Comparison of ENCODE assay signal across 18 cellular contexts in genomic region chr1:17409391-17409811, GRCh38. TPM values are rescaled to one million over a fixed set of nuclear protein-coding genes. Genes with fewer than 3 reads are reported as not detected.
A peak's percentile ranks its signal among the peaks of the same experiment; 100 is the strongest.
DNase-seq lines count a peak whose midpoint lies in the region; ATAC-seq and TF ChIP-seq lines count a peak whose summit lies in the region.
"Had no signal": no experiment of that assay in that cellular context is flagged by ENCODE, and none has a peak within 500 bp of the region (broad histone marks: within the 10 kb centered on the region; RNA-seq: fewer than 3 reads in every experiment).

No MANE protein-coding gene starts in this region.

- H3K36me3 ChIP-seq in NT2/D1 (ENCODE audit: insufficient read depth, insufficient read length, low read length) (peaks cover 81% of the 10 kb centered on the region), osteoblast (ENCODE audit: insufficient read depth, low read length) (peaks cover 62% of the 10 kb centered on the region)

- peaks cover 24% of the 10 kb centered on the region for H4K20me1 ChIP-seq in osteoblast (ENCODE audit: insufficient read depth, low read length)

- H2AFZ ChIP-seq in osteoblast (ENCODE audit: low read length) = no peak overlapping the region

- H3K4me3 ChIP-seq in NT2/D1 (ENCODE audit: insufficient read length, low read depth) = no peak overlapping the region
- no peak overlapping the region for H3K4me3 ChIP-seq in osteoblast (ENCODE audit: insufficient read depth, low read length)
- H3K4me3 ChIP-seq: A549, SJCRH30 had no signal

- peak overlapping the region; percentile 17 for H3K9ac ChIP-seq in NT2/D1 (ENCODE audit: insufficient read length, low read depth)

- no peak overlapping the region for H3K27ac ChIP-seq in osteoblast (ENCODE audit: low read depth, low read length)
- H3K27ac ChIP-seq: A549, SJCRH30 had no signal

- H3K27me3 ChIP-seq in NT2/D1 (ENCODE audit: insufficient read depth, insufficient read length) (no peaks in the 10 kb centered on the region), osteoblast (ENCODE audit: insufficient read depth, low read length) (no peaks in the 10 kb centered on the region)
- H3K27me3 ChIP-seq: SJCRH30 had no signal

- H3K9me3 Mint-ChIP-seq in activated naive CD4-positive, alpha-beta T cell treated with anti-CD3 and anti-CD28 coated beads, Interleukin-2, amount 50 U/mL, for 72 hours = no peaks in the 10 kb centered on the region

- H3K4me1 ChIP-seq in NT2/D1 (ENCODE audit: insufficient read depth, insufficient read length) (peaks cover 16% of the 10 kb centered on the region), osteoblast (ENCODE audit: insufficient read depth, low read length) (no peaks in the 10 kb centered on the region)
- H3K4me1 ChIP-seq: A549, SJCRH30 had no signal

- TF ChIP-seq CTCF in osteoblast (IDR thresholded peaks at IDR 0.05; ENCODE audit: extremely low read depth, low read depth, low read length) = no peak

- H3K9me3 ChIP-seq in NT2/D1 (ENCODE audit: insufficient read depth, low read length) = no peaks in the 10 kb centered on the region
- no peaks in the 10 kb centered on the region for H3K9me3 ChIP-seq in osteoblast (ENCODE audit: low read depth, low read length)
- H3K9me3 ChIP-seq: A549, SJCRH30 had no signal

- peaks cover 21 to 28% of the 10 kb centered on the region in 2 donors for H3K36me3 Mint-ChIP-seq in activated naive CD4-positive, alpha-beta T cell treated with anti-CD3 and anti-CD28 coated beads, Interleukin-2, amount 50 U/mL, for 72 hours

- ATAC-seq in activated naive CD4-positive, alpha-beta T cell treated with anti-CD3 and anti-CD28 coated beads, Interleukin-2, amount 50 U/mL, for 72 hours = no peak
- ATAC-seq in GM19324 (IDR thresholded peaks at IDR 0.05; ENCODE audit: low FRiP score, unreplicated experiment) (no peak), HG02981 (IDR thresholded peaks at IDR 0.05; ENCODE audit: unreplicated experiment) (no peak)
- ATAC-seq: A549 had no signal

- DNase-seq in activated naive CD4-positive, alpha-beta T cell treated with anti-CD3 and anti-CD28 coated beads, Interleukin-2, amount 50 U/mL, for 72 hours (ENCODE audit: low spot score in 2 of 2) = no peak
- DNase-seq in activated naive CD4-positive, alpha-beta T cell (lab: John Stamatoyannopoulos, UW) = no peak
- DNase-seq in NT2/D1 (ENCODE audit: low read depth, low spot score) (no peak), erythroblast (lab: John Stamatoyannopoulos, UW) (peak; percentile 19 to 54), osteoblast (ENCODE audit: insufficient read length, low spot score, missing footprints) (peak; percentile 74), retina (no peak)
- DNase-seq: Calu3, DMS79 treated with DMSO at 0.1 percent for 48 hours, GDM1, NCI-H1930, NCI-H510A, NCI-H82, SJCRH30 had no signal

- H3K79me2 ChIP-seq in osteoblast (ENCODE audit: insufficient read depth, low read length) = peaks cover 6% of the 10 kb centered on the region

- no peak for TF ChIP-seq POLR2A in erythroblast (IDR thresholded peaks at IDR 0.05; ENCODE audit: low read length)

- H3K27ac Mint-ChIP-seq in activated naive CD4-positive, alpha-beta T cell treated with anti-CD3 and anti-CD28 coated beads, Interleukin-2, amount 50 U/mL, for 72 hours = peak overlapping the region; percentile 36 to 61

- no peak overlapping the region for H3K4me2 ChIP-seq in osteoblast (ENCODE audit: insufficient read depth, low read length)
- H3K4me2 ChIP-seq: A549 had no signal

RNA-seq across cellular contexts. Expression of gene RCC2, which starts 30.1 kb away (rescaled TPM):
- 100 to 1,000 TPM; 113 to 132 TPM for total RNA-seq in activated naive CD4-positive, alpha-beta T cell treated with anti-CD3 and anti-CD28 coated beads, Interleukin-2, amount 50 U/mL, for 72 hours
- 61.9 and 71.3 TPM in 2 replicates for total RNA-seq in osteoblast

RNA-seq across cellular contexts. Expression of gene PADI6, which starts 37.4 kb away (rescaled TPM):
- not detected for total RNA-seq in activated naive CD4-positive, alpha-beta T cell treated with anti-CD3 and anti-CD28 coated beads, Interleukin-2, amount 50 U/mL, for 72 hours
- not detected in 2 replicates for total RNA-seq in osteoblast
- total RNA-seq: Calu3, H4, LHCN-M2, SJCRH30 had no signal

Comparison
In these comparisons a context has a peak if more than half of its experiments do, and no peak if none do; other contexts are left out.
1. DNase-seq: peak in erythroblast (2 of 2) and osteoblast (single experiment); none in activated naive CD4-positive, alpha-beta T cell treated with anti-CD3 and anti-CD28 coated beads, Interleukin-2, amount 50 U/mL, for 72 hours (0 of 2), activated naive CD4-positive, alpha-beta T cell (0 of 4), NT2/D1 (single experiment) and retina (single experiment).